19 cellular contexts compared by ENCODE assay signal in genomic region chr2:86782748-86783147, GRCh38. TPM values are rescaled to one million over a fixed set of nuclear protein-coding genes. Genes with fewer than 3 reads are reported as not detected.
DNase-seq lines count a peak whose midpoint lies in the region; ATAC-seq and TF ChIP-seq lines count a peak whose summit lies in the region.
"Had no signal": no experiment of that assay in that cellular context is flagged by ENCODE, and none has a peak within 500 bp of the region (broad histone marks: within the 10 kb centered on the region; RNA-seq: fewer than 3 reads in every experiment).

No MANE protein-coding gene starts in this region.

- no peaks in the 10 kb centered on the region for H3K9me3 ChIP-seq in spleen

- no peak overlapping the region for H3K4me3 Mint-ChIP-seq in activated naive CD8-positive, alpha-beta T cell
- no peak overlapping the region for H3K4me3 Mint-ChIP-seq in activated naive CD8-positive, alpha-beta T cell treated with anti-CD3 and anti-CD28 coated beads, Interleukin-2, amount 50 U/mL, for 24 hours
- no peak overlapping the region for H3K4me3 Mint-ChIP-seq in activated naive CD8-positive, alpha-beta T cell treated with anti-CD3 and anti-CD28 coated beads, Interleukin-2, amount 10 ng/mL, durations not matched to agents 7 days and 5 days

- H3K27ac ChIP-seq in spleen, result peak overlapping the region; percentile 38 to 86 (median 66)
- H3K27ac ChIP-seq: HL-60 had no signal

- peaks cover 10% of the 10 kb centered on the region for H3K36me3 Mint-ChIP-seq in activated naive CD8-positive, alpha-beta T cell
- H3K36me3 Mint-ChIP-seq in activated naive CD8-positive, alpha-beta T cell treated with anti-CD3 and anti-CD28 coated beads, Interleukin-2, amount 50 U/mL, for 24 hours (ENCODE audit: low read depth), result peaks cover 28% of the 10 kb centered on the region
- peaks cover 32% of the 10 kb centered on the region for H3K36me3 Mint-ChIP-seq in activated naive CD8-positive, alpha-beta T cell treated with anti-CD3 and anti-CD28 coated beads, Interleukin-2, amount 10 ng/mL, durations not matched to agents 7 days and 5 days

- peaks cover 0 to 7% (median 0%) of the 10 kb centered on the region in 6 donors for H3K36me3 ChIP-seq in spleen

- peaks cover 16 to 85% (median 40%) of the 10 kb centered on the region in 6 donors for H3K4me1 ChIP-seq in spleen

- no peaks in the 10 kb centered on the region for H3K9me3 Mint-ChIP-seq in activated naive CD8-positive, alpha-beta T cell (ENCODE audit: low read depth)
- H3K9me3 Mint-ChIP-seq in activated naive CD8-positive, alpha-beta T cell treated with anti-CD3 and anti-CD28 coated beads, Interleukin-2, amount 50 U/mL, for 24 hours, result no peaks in the 10 kb centered on the region
- no peaks in the 10 kb centered on the region for H3K9me3 Mint-ChIP-seq in activated naive CD8-positive, alpha-beta T cell treated with anti-CD3 and anti-CD28 coated beads, Interleukin-2, amount 10 ng/mL, durations not matched to agents 7 days and 5 days

- POLR2A ChIA-PET in activated naive CD8-positive, alpha-beta T cell treated with anti-CD3 and anti-CD28 coated beads, Interleukin-2, amount 10 ng/mL, durations not matched to agents 7 days and 5 days (lab: Charles Lee), result interaction anchor here (1.0 to 19.1 kb wide), 7 partner anchors 9 to 341 kb away, joined by 3 to 755 read pairs (median 20); partner anchors contain the start of gene CD8A

- 85 to 95% (median 91%) methylated on average over 7 of the region's 7 CpGs for WGBS in spleen, 5 donors

- DNase-seq in activated naive CD8-positive, alpha-beta T cell treated with anti-CD3 and anti-CD28 coated beads, Interleukin-2, amount 50 U/mL, for 24 hours, result no peak
- no peak for DNase-seq in activated naive CD8-positive, alpha-beta T cell treated with anti-CD3 and anti-CD28 coated beads, Interleukin-2, amount 10 ng/mL, durations not matched to agents 7 days and 5 days
- no peak for DNase-seq in spleen
- no peak for DNase-seq in LoVo (ENCODE audit: low spot score)
- DNase-seq in T-helper 1 cell, result no peak
- DNase-seq: HCEC 1CT, NCI-H1092, NCI-H1436, NCI-H187, NCI-H2081 treated with DMSO at 0.1 percent for 48 hours, NCI-H524 treated with DMSO at 0.1 percent for 48 hours, NCI-H774, PC-3 had no signal

- no peak for TF ChIP-seq POLR2A in spleen (IDR thresholded peaks at IDR 0.05)

- peaks cover 65% of the 10 kb centered on the region for H3K4me1 Mint-ChIP-seq in activated naive CD8-positive, alpha-beta T cell (ENCODE audit: low read depth)
- peaks cover 59% of the 10 kb centered on the region for H3K4me1 Mint-ChIP-seq in activated naive CD8-positive, alpha-beta T cell treated with anti-CD3 and anti-CD28 coated beads, Interleukin-2, amount 50 U/mL, for 24 hours
- peaks cover 51% of the 10 kb centered on the region for H3K4me1 Mint-ChIP-seq in activated naive CD8-positive, alpha-beta T cell treated with anti-CD3 and anti-CD28 coated beads, Interleukin-2, amount 10 ng/mL, durations not matched to agents 7 days and 5 days

- no peak for TF ChIP-seq CTCF in spleen (IDR thresholded peaks at IDR 0.05 in 8 of 11, conservative IDR thresholded peaks at IDR 0.05 in 3 of 11)

- H3K4me3 ChIP-seq in spleen, result no peak overlapping the region

- H3K27me3 Mint-ChIP-seq in activated naive CD8-positive, alpha-beta T cell, result no peaks in the 10 kb centered on the region
- peaks cover 2% of the 10 kb centered on the region for H3K27me3 Mint-ChIP-seq in activated naive CD8-positive, alpha-beta T cell treated with anti-CD3 and anti-CD28 coated beads, Interleukin-2, amount 50 U/mL, for 24 hours
- no peaks in the 10 kb centered on the region for H3K27me3 Mint-ChIP-seq in activated naive CD8-positive, alpha-beta T cell treated with anti-CD3 and anti-CD28 coated beads, Interleukin-2, amount 10 ng/mL, durations not matched to agents 7 days and 5 days

- no peak for ATAC-seq in activated naive CD8-positive, alpha-beta T cell treated with anti-CD3 and anti-CD28 coated beads, Interleukin-2, amount 50 U/mL, for 24 hours
- ATAC-seq in activated naive CD8-positive, alpha-beta T cell treated with anti-CD3 and anti-CD28 coated beads, Interleukin-2, amount 10 ng/mL, durations not matched to agents 7 days and 5 days (ENCODE audit: low read depth), result no peak
- no peak for ATAC-seq in GM19035 (IDR thresholded peaks at IDR 0.05; ENCODE audit: unreplicated experiment)
- ATAC-seq: PC-3, SK-N-SH treated with all-trans-retinoic acid at 6 μM for 48 hours had no signal

- intact Hi-C loops in spleen (cut with DNase I; ENCODE audit: low total_unique reads), result no loop called here

- peak overlapping the region; percentile 95 for H3K27ac Mint-ChIP-seq in activated naive CD8-positive, alpha-beta T cell
- H3K27ac Mint-ChIP-seq in activated naive CD8-positive, alpha-beta T cell treated with anti-CD3 and anti-CD28 coated beads, Interleukin-2, amount 50 U/mL, for 24 hours, result no peak overlapping the region
- peak overlapping the region; percentile 51 for H3K27ac Mint-ChIP-seq in activated naive CD8-positive, alpha-beta T cell treated with anti-CD3 and anti-CD28 coated beads, Interleukin-2, amount 10 ng/mL, durations not matched to agents 7 days and 5 days

- H3K27me3 ChIP-seq in spleen (replicated peaks in 1 of 7), result no peaks in the 10 kb centered on the region

RNA-seq across cellular contexts. Expression of gene CD8A, which starts 8.0 kb away (rescaled TPM):
- total RNA-seq in activated naive CD8-positive, alpha-beta T cell treated with anti-CD3 and anti-CD28 coated beads, Interleukin-2, amount 10 ng/mL, durations not matched to agents 7 days and 5 days, result 100 to 1,000 TPM; 666 to 683 TPM
- total RNA-seq in spleen, result 100 to 1,000 TPM in 4 of 7 donors, 10 to 100 TPM in 3; 91.2 to 182 (median 111) TPM
- polyA plus RNA-seq in spleen, result 10 to 100 TPM; 14.2 to 47.8 (median 21.4) TPM
- total RNA-seq: A172 had no signal
- polyA plus RNA-seq: BJ had no signal
